In genomic region chr16:83895243-83895642, GRCh38 we compare ENCODE assay signal across 4 cellular contexts.
TF ChIP-seq lines count a peak whose summit lies in the region.

No MANE protein-coding gene starts in this region.

TF ChIP-seq in SK-N-SH, 30 proteins besides CTCF, POLR2A, EP300 and RAD21:
- no peak for TF ChIP-seq NRF1 (IDR thresholded peaks at IDR 0.05; ENCODE audit: low read depth, low read length)
- TF ChIP-seq RFX5 (IDR thresholded peaks at IDR 0.05; ENCODE audit: low read length): peak; percentile 73; the same call in 1 of the 2 replicates

TF ChIP-seq in SK-N-SH treated with all-trans-retinoic acid at 6 μM for 48 hours, 23 proteins besides CTCF, POLR2A, EP300 and RAD21 (continues in another document):
- TF ChIP-seq TCF4 (CRISPR knock-in tag; IDR thresholded peaks at IDR 0.05; ENCODE audit: borderline replicate concordance): no peak
- TF ChIP-seq OSR1 (CRISPR knock-in tag; IDR thresholded peaks at IDR 0.05): no peak
- TF ChIP-seq ZNF8 (CRISPR knock-in tag; IDR thresholded peaks at IDR 0.05): no peak
- TF ChIP-seq TSHZ2 (CRISPR knock-in tag; IDR thresholded peaks at IDR 0.05): no peak
- TF ChIP-seq POU6F1 (CRISPR knock-in tag; IDR thresholded peaks at IDR 0.05; ENCODE audit: borderline replicate concordance, low read depth): no peak
- TF ChIP-seq GLIS3 (CRISPR knock-in tag; IDR thresholded peaks at IDR 0.05): no peak
- TF ChIP-seq ARNTL (CRISPR knock-in tag; IDR thresholded peaks at IDR 0.05; ENCODE audit: borderline replicate concordance, low read depth): no peak
- no peak for TF ChIP-seq CSDC2 (CRISPR knock-in tag; IDR thresholded peaks at IDR 0.05)
- no peak for TF ChIP-seq ESRRG (CRISPR knock-in tag; IDR thresholded peaks at IDR 0.05)
- no peak for TF ChIP-seq SNAI2 (CRISPR knock-in tag; IDR thresholded peaks at IDR 0.05)
- no peak for TF ChIP-seq ZNF70 (CRISPR knock-in tag; IDR thresholded peaks at IDR 0.05)
- no peak for TF ChIP-seq ZFP30 (CRISPR knock-in tag; IDR thresholded peaks at IDR 0.05)
- no peak for TF ChIP-seq ZFP3 (CRISPR knock-in tag; IDR thresholded peaks at IDR 0.05)
- TF ChIP-seq ISL1 (CRISPR knock-in tag; IDR thresholded peaks at IDR 0.05): no peak
- TF ChIP-seq ZNF565 (CRISPR knock-in tag; conservative IDR thresholded peaks at IDR 0.05; ENCODE audit: low read depth): no peak
- TF ChIP-seq TOX (CRISPR knock-in tag; IDR thresholded peaks at IDR 0.05; ENCODE audit: borderline replicate concordance): no peak
- no peak for TF ChIP-seq PPARA (CRISPR knock-in tag; IDR thresholded peaks at IDR 0.05; ENCODE audit: borderline replicate concordance)
- TF ChIP-seq BACH2 (CRISPR knock-in tag; IDR thresholded peaks at IDR 0.05; ENCODE audit: borderline replicate concordance): no peak
- no peak for TF ChIP-seq RARB (CRISPR knock-in tag; IDR thresholded peaks at IDR 0.05)

TF ChIP-seq in A549, 52 proteins besides CTCF, POLR2A, EP300 and RAD21:
- TF ChIP-seq PHF8 (IDR thresholded peaks at IDR 0.05; ENCODE audit: borderline replicate concordance, low read depth): no peak
- TF ChIP-seq RFX5 (IDR thresholded peaks at IDR 0.05): peak; percentile 82; the same call in 1 of the 2 replicates

TF ChIP-seq in K562, 482 proteins besides CTCF, POLR2A, EP300 and RAD21:
- peak; percentile 81 for TF ChIP-seq RFX5 (IDR thresholded peaks at IDR 0.05; ENCODE audit: low read depth, low read length)
- TF ChIP-seq DEAF1 (CRISPR knock-in tag; IDR thresholded peaks at IDR 0.05): no peak
